In the genomic region with DNA sequence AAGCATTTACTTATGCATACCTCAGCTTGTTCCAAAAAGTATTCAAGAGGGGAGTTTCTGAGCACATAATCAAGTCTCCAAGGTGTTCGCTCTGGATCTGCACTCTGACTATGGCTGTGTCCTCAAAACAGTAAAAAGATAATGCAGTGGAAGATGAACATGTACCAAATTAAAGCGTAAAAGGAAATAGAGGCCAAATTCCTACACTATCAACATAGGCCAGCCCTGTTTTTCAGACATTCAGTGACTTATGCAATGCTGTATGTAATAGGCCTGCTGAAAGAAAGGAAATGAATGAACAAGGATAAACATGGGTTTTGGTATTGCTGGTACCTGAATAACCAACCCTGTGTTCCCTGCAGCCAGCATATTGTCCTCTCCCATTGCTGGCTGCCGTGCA, we compare ENCODE assay signal across 1 cellular context.
TF ChIP-seq lines count a peak whose summit lies in the region.

No MANE protein-coding gene starts in this region.

TF ChIP-seq in H1, 55 proteins besides CTCF, POLR2A, EP300 and RAD21:
- no peak for TF ChIP-seq EZH2 (IDR thresholded peaks at IDR 0.05; ENCODE audit: low read depth, low read length, severe bottlenecking)
